8 cellular contexts compared by ENCODE assay signal in the genomic region with DNA sequence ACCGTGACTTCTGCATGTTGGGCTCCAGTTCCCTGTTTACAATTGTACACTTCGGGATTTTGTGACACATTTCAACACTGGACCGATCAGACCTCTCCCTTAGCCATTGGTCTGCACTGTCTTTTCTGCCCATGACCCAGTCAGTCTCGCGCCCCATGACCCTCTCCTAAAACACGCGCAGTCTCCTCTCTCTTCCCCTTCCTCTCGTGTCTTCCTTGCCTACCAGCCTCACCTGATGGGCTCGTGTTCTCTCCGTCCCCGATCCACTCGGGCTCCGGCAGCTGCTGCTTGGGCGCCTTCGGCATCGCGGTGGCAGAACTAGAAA. TPM values are rescaled to one million over a fixed set of nuclear protein-coding genes. Genes with fewer than 3 reads are reported as not detected.
DNase-seq lines count a peak whose midpoint lies in the region; ATAC-seq and TF ChIP-seq lines count a peak whose summit lies in the region.

No MANE protein-coding gene starts in this region.

- peak overlapping the region; percentile 98 for H3K4me3 Mint-ChIP-seq in osteocyte (ENCODE audit: unreplicated experiment)

- peaks cover 25% of the 10 kb centered on the region for H3K36me3 ChIP-seq in RWPE2 (ENCODE audit: low read depth)
- H3K36me3 ChIP-seq in esophagus squamous epithelium = peaks cover 0 to 8% (median 0%) of the 10 kb centered on the region in 3 donors

- peaks cover 15% of the 10 kb centered on the region for H3K4me1 ChIP-seq in RWPE2 (ENCODE audit: insufficient read depth, poor library complexity, severe bottlenecking)
- H3K4me1 ChIP-seq in esophagus squamous epithelium = peaks cover 18 to 69% (median 24%) of the 10 kb centered on the region in 3 donors

- peaks cover 51% of the 10 kb centered on the region for H3K4me1 Mint-ChIP-seq in osteocyte (ENCODE audit: unreplicated experiment)

- intact Hi-C loops in esophagus squamous epithelium (cut with DNase I) = no loop called here

- DNase-seq in RWPE2 (ENCODE audit: low spot score) (no peak), esophagus squamous epithelium (lab: John Stamatoyannopoulos, UW) (no peak), osteocyte (ENCODE audit: extremely low spot score, unreplicated experiment) (no peak), HuH-7.5 (ENCODE audit: low spot score) (no peak), NCI-H226 (no peak)
- no peak for DNase-seq in activated CD4-positive, alpha-beta T cell treated with anti-CD3 and anti-CD28 coated beads for 4 hours

- no peaks in the 10 kb centered on the region for H3K9me3 Mint-ChIP-seq in osteocyte (ENCODE audit: unreplicated experiment)

- H3K27ac ChIP-seq in RWPE2 (ENCODE audit: poor library complexity, severe bottlenecking) = no peak overlapping the region
- peak overlapping the region; percentile 90 to 95 (median 93) for H3K27ac ChIP-seq in esophagus squamous epithelium

- H3K27ac Mint-ChIP-seq in osteocyte (ENCODE audit: unreplicated experiment) = peak overlapping the region; percentile 98

- no peaks in the 10 kb centered on the region for H3K36me3 Mint-ChIP-seq in osteocyte (ENCODE audit: unreplicated experiment)

- no peaks in the 10 kb centered on the region for H3K27me3 ChIP-seq in RWPE2 (ENCODE audit: insufficient read depth, poor library complexity, severe bottlenecking)
- no peaks in the 10 kb centered on the region for H3K27me3 ChIP-seq in esophagus squamous epithelium

- TF ChIP-seq CTCF in RWPE2 (IDR thresholded peaks at IDR 0.05; ENCODE audit: poor library complexity, severe bottlenecking) (no peak), esophagus squamous epithelium (IDR thresholded peaks at IDR 0.05) (no peak), osteocyte (IDR thresholded peaks at IDR 0.05) (no peak)

- peak; percentile 29 for ATAC-seq in GM18517 (IDR thresholded peaks at IDR 0.05; ENCODE audit: unreplicated experiment)
- ATAC-seq in HG02642 (IDR thresholded peaks at IDR 0.05; ENCODE audit: poor library complexity, unreplicated experiment) = peak; percentile 26
- peak; percentile 4; the same call in 1 of the 3 replicates for ATAC-seq in RWPE2 (ENCODE audit: low read depth)

- WGBS in esophagus squamous epithelium, 2 donors = 0 to 1% methylated on average over 13 to 16 of the region's 17 CpGs

- no peaks in the 10 kb centered on the region for H3K27me3 Mint-ChIP-seq in osteocyte (ENCODE audit: unreplicated experiment)

- H3K9me3 ChIP-seq in RWPE2 (ENCODE audit: severe bottlenecking) (no peaks in the 10 kb centered on the region), esophagus squamous epithelium (no peaks in the 10 kb centered on the region)

- H3K4me3 ChIP-seq in RWPE2 (ENCODE audit: severe bottlenecking) (peak overlapping the region; percentile 72), esophagus squamous epithelium (peak overlapping the region; percentile 75 to 89 (median 78))

- no peak for TF ChIP-seq POLR2A in esophagus squamous epithelium (IDR thresholded peaks at IDR 0.05)

RNA-seq across cellular contexts. Expression of gene ABCF1, which starts 0.5 kb away (rescaled TPM):
- 10 to 100 TPM; 31.0 to 42.3 (median 36.0) TPM for total RNA-seq in esophagus squamous epithelium
- 63.8 and 70.5 TPM in 2 replicates for total RNA-seq in osteocyte

RNA-seq across cellular contexts. Expression of gene PRR3, which starts 13.6 kb away (rescaled TPM):
- total RNA-seq in esophagus squamous epithelium (10 to 100 TPM in 1 of 4 donors, 1 to 10 TPM in 3; 3.2 to 11.6 (median 5.8) TPM), osteocyte (12.1 and 17.1 TPM in 2 replicates)

RNA-seq across cellular contexts. Expression of gene GNL1, which starts 14.4 kb away (rescaled TPM):
- total RNA-seq in esophagus squamous epithelium = 10 to 100 TPM; 12.7 to 37.2 (median 20.5) TPM
- 81.0 and 84.4 TPM in 2 replicates for total RNA-seq in osteocyte

RNA-seq across cellular contexts. Expression of gene PPP1R10, which starts 46.3 kb away (rescaled TPM):
- 10 to 100 TPM; 24.2 to 32.6 (median 25.9) TPM for total RNA-seq in esophagus squamous epithelium
- total RNA-seq in osteocyte = 82.1 and 87.6 TPM in 2 replicates

RNA-seq across cellular contexts. Expression of gene MRPS18B, which starts 46.9 kb away (rescaled TPM):
- total RNA-seq in esophagus squamous epithelium (10 to 100 TPM; 31.0 to 56.3 (median 40.6) TPM), osteocyte (36.6 and 39.2 TPM in 2 replicates)
